ENCODE assay signal across 24 cellular contexts in the genomic region with DNA sequence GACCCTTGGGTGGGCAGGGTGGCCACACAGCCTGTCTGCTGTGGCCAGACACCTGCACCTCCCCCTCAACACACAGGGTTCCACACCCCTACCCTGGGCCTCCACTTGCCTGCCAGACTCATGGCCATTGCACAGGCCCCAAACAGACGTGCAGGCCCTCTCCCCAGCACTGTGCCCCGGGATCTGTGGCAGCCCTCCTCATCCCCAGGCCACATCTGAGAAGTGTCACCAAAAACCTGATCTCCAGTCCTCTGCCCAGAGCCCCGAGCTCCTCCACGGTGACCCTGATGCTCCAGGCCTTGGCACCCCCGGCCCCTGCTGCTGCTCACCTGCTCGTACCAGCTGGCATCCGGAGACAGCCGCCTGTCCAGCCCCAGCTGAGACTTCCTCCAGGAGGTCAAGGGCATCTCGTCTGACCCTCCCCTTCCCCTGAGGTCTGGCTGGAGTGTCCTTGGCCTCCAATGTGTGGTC.
DNase-seq lines count a peak whose midpoint lies in the region; ATAC-seq, FAIRE-seq and TF ChIP-seq lines count a peak whose summit lies in the region.
"Had no signal": no experiment of that assay in that cellular context is flagged by ENCODE, and none has a peak within 500 bp of the region (broad histone marks: within the 10 kb centered on the region; RNA-seq: fewer than 3 reads in every experiment).

No MANE protein-coding gene starts in this region.

- ATAC-seq in Right ventricle myocardium superior (ENCODE audit: poor library complexity) (no peak), sciatic nerve (peak; percentile 12)
- ATAC-seq in effector memory CD8-positive, alpha-beta T cell (replicated peaks), result no peak

- H3K9me3 ChIP-seq in kidney (ENCODE audit: control insufficient read depth in 1 of 2, low read length in 2 of 2), result no peaks in the 10 kb centered on the region
- H3K9me3 ChIP-seq: uterus had no signal

- H3K4me3 ChIP-seq in kidney (ENCODE audit: low read length in 2 of 2), result no peak overlapping the region
- H3K4me3 ChIP-seq: uterus had no signal

- H3K4me1 Mint-ChIP-seq in effector memory CD8-positive, alpha-beta T cell (ENCODE audit: low read depth in 2 of 2), result peaks cover 0 to 3% of the 10 kb centered on the region in 2 donors
- H3K4me1 Mint-ChIP-seq: CD4-positive, CD25-positive, alpha-beta regulatory T cell had no signal

- DNase-seq in cardiac septum (ENCODE audit: low spot score), result peak; percentile 73
- no peak for DNase-seq in Right ventricle myocardium superior
- peak; percentile 70 for DNase-seq in kidney
- peak; percentile 49 for DNase-seq in sciatic nerve (ENCODE audit: low spot score)
- peak; percentile 37 for DNase-seq in ureter (ENCODE audit: low spot score)
- DNase-seq in effector memory CD8-positive, alpha-beta T cell, result no peak
- DNase-seq in NCI-H1092 (lab: John Stamatoyannopoulos, UW), result no peak
- DNase-seq in NCI-H2227 treated with DMSO at 0.1 percent for 48 hours (lab: John Stamatoyannopoulos, UW), result no peak
- DNase-seq: amniotic stem cell; CD4-positive, CD25-positive, alpha-beta regulatory T cell; glutamatergic neuron; GOT3; Karpas-422; left cardiac atrium; midbrain; MV-4-11; NCI-H187 treated with DMSO at 0.1 percent for 48 hours; NCI-H226; NCI-H82; OCI-M1; small intestine had no signal

- no peaks in the 10 kb centered on the region for H3K36me3 Mint-ChIP-seq in effector memory CD8-positive, alpha-beta T cell (ENCODE audit: insufficient read depth)
- H3K36me3 Mint-ChIP-seq: CD4-positive, CD25-positive, alpha-beta regulatory T cell had no signal

- no peak overlapping the region for H3K4me3 Mint-ChIP-seq in effector memory CD8-positive, alpha-beta T cell
- H3K4me3 Mint-ChIP-seq: CD4-positive, CD25-positive, alpha-beta regulatory T cell; stimulated activated naive CD8-positive, alpha-beta T cell treated with anti-CD3 and anti-CD28 coated beads, Interleukin-15, Interleukin-2, amounts not matched to agents 100 ng/mL and 50 ng/mL, for 24 hours had no signal

- peaks cover 21 to 23% of the 10 kb centered on the region in 2 donors for H3K27me3 Mint-ChIP-seq in effector memory CD8-positive, alpha-beta T cell
- H3K27me3 Mint-ChIP-seq: CD4-positive, CD25-positive, alpha-beta regulatory T cell; stimulated activated naive CD8-positive, alpha-beta T cell treated with anti-CD3 and anti-CD28 coated beads, Interleukin-15, Interleukin-2, amounts not matched to agents 100 ng/mL and 50 ng/mL, for 24 hours had no signal

- no peaks in the 10 kb centered on the region for H3K36me3 ChIP-seq in kidney (ENCODE audit: control insufficient read depth in 1 of 2, insufficient read depth in 2 of 2, low read length in 2 of 2)
- H3K36me3 ChIP-seq: uterus had no signal

- H3K27ac ChIP-seq in kidney (ENCODE audit: low read depth in 2 of 2, low read length in 2 of 2), result no peak overlapping the region
- H3K27ac ChIP-seq: uterus had no signal

- no peak for FAIRE-seq in kidney (lab: Jason Lieb, UNC)
- FAIRE-seq: bronchial epithelial cell, small intestine had no signal

- H3K27ac Mint-ChIP-seq in effector memory CD8-positive, alpha-beta T cell, result peak overlapping the region in 1 of 2 donors; percentile 19
- H3K27ac Mint-ChIP-seq: CD4-positive, CD25-positive, alpha-beta regulatory T cell; stimulated activated naive CD8-positive, alpha-beta T cell treated with anti-CD3 and anti-CD28 coated beads, Interleukin-15, Interleukin-2, amounts not matched to agents 100 ng/mL and 50 ng/mL, for 24 hours had no signal

- H3K9ac ChIP-seq in kidney (ENCODE audit: low read length in 2 of 2), result no peak overlapping the region

- peaks cover 0 to 2% of the 10 kb centered on the region in 2 donors for H3K4me1 ChIP-seq in kidney (ENCODE audit: control insufficient read depth in 1 of 2, insufficient read depth in 1 of 2, low read depth in 1 of 2, low read length in 2 of 2)
- H3K4me1 ChIP-seq: uterus had no signal

- intact Hi-C loops in cardiac septum (cut with DNase I) (loop anchor here (5.0 kb wide), 1 partner anchor 89 kb away; no protein-coding TSS in a partner anchor), Right ventricle myocardium superior (cut with DNase I) (loop anchor here (5.0 to 10.0 kb wide), 2 partner anchors 84 to 154 kb away; no protein-coding TSS in a partner anchor), kidney (cut with DNase I) (no loop called here), sciatic nerve (cut with DNase I) (no loop called here)

- no peaks in the 10 kb centered on the region for H3K9me3 Mint-ChIP-seq in effector memory CD8-positive, alpha-beta T cell
- H3K9me3 Mint-ChIP-seq: stimulated activated naive CD8-positive, alpha-beta T cell treated with anti-CD3 and anti-CD28 coated beads, Interleukin-15, Interleukin-2, amounts not matched to agents 100 ng/mL and 50 ng/mL, for 24 hours had no signal

- TF ChIP-seq CTCF in kidney (IDR thresholded peaks at IDR 0.05; ENCODE audit: borderline replicate concordance, extremely low read depth, insufficient read depth), result no peak

Comparison
In these comparisons a context has a peak if more than half of its experiments do, and no peak if none do; other contexts are left out.
1. DNase-seq: peak in cardiac septum (single experiment), kidney (single experiment), sciatic nerve (single experiment) and ureter (single experiment); none in Right ventricle myocardium superior (single experiment), effector memory CD8-positive, alpha-beta T cell (0 of 3), NCI-H1092 (single experiment) and NCI-H2227 treated with DMSO at 0.1 percent for 48 hours (single experiment).
2. intact Hi-C loops: an anchor here in cardiac septum (5.0 kb wide) and Right ventricle myocardium superior (5.0 to 10.0 kb wide); none called in kidney and sciatic nerve.